In the genomic region with DNA sequence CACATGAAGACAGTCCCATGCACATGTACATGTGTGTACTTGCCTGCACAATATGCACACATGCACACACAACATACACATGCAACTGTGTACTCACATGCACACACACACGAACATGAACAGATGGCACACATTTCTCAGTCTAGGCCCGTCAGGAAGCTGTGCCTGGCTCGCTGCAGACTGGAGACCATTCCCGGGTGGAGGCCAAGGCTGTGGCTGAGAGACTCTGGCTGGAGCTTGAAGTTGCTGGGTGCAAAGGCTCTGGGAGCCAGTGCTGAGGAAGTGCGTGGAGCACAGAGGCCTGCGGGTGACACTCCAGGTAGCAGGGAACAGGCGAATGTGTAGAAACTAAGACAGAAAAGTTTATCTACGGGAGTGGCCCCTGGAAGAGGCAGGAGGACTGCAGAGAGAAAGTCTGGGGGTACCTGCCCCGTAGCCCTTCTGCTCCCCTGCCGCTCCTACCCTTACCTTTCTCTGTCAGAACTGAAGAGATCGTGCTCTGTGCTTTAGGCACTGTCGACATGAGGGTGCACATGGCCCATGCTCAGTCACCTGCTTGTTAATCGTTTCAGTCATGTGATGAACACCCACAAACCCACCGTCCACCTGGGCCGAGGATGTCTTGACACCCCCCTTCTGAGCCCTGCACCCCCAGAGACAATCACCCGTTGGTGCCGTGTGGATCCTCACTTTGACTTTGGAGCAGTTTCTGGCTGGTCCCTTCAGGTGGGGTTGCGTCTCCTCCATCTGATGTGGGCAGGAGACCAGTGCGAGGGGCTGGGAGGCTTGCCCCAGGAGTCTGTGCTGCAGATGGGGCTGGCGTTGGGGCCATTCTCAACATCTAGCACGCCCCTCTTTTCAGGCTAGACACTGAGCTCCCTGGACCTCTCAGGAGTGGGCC, we compare ENCODE assay signal across 12 cellular contexts.
"Had no signal": no experiment of that assay in that cellular context is flagged by ENCODE, and none has a peak within 500 bp of the region (broad histone marks: within the 10 kb centered on the region; RNA-seq: fewer than 3 reads in every experiment).

No MANE protein-coding gene starts in this region.

- H3K36me3 ChIP-seq: pancreas, transverse colon had no signal

- H3K4me1 Mint-ChIP-seq: stimulated activated memory B cell treated with anti-CD40 and anti-IgM and Interleukin-4, amounts not matched to agents 10 μg/mL and 1 μg/mL and 100 μg/mL, for 72 hours had no signal

- H3K27me3 ChIP-seq: pancreas, transverse colon had no signal

- H3K36me3 Mint-ChIP-seq: activated CD4-positive, alpha-beta memory T cell treated with anti-CD3 and anti-CD28 coated beads for 36 hours; immature natural killer cell; stimulated activated memory B cell treated with anti-CD40 and anti-IgM and Interleukin-4, amounts not matched to agents 10 μg/mL and 1 μg/mL and 100 μg/mL, for 72 hours had no signal

- H3K9me3 ChIP-seq: pancreas, transverse colon had no signal

- H3K9me3 Mint-ChIP-seq: activated CD4-positive, alpha-beta memory T cell treated with anti-CD3 and anti-CD28 coated beads for 36 hours; immature natural killer cell; stimulated activated memory B cell treated with anti-CD40 and anti-IgM and Interleukin-4, amounts not matched to agents 10 μg/mL and 1 μg/mL and 100 μg/mL, for 72 hours had no signal

- H3K27ac ChIP-seq: pancreas, transverse colon had no signal

- H3K4me1 ChIP-seq: pancreas, transverse colon had no signal

- H3K4me3 ChIP-seq: pancreas, transverse colon had no signal

- FAIRE-seq: pancreas had no signal

- ATAC-seq: pancreas; SK-N-SH treated with all-trans-retinoic acid at 6 μM for 48 hours; stimulated activated memory B cell treated with anti-CD40 and anti-IgM and Interleukin-4, amounts not matched to agents 10 μg/mL and 1 μg/mL and 100 μg/mL, for 72 hours had no signal

- H3K27ac Mint-ChIP-seq: activated CD4-positive, alpha-beta memory T cell treated with anti-CD3 and anti-CD28 coated beads for 36 hours; immature natural killer cell; stimulated activated memory B cell treated with anti-CD40 and anti-IgM and Interleukin-4, amounts not matched to agents 10 μg/mL and 1 μg/mL and 100 μg/mL, for 72 hours had no signal

- DNase-seq: activated CD4-positive, CD25-positive, alpha-beta regulatory T cell treated with anti-CD3 and anti-CD28 coated beads, Interleukin-2, amount 50 U/mL, for 72 hours; effector memory CD4-positive, alpha-beta T cell; foreskin melanocyte; immature natural killer cell; pancreas; SHP77 treated with DMSO at 0.1 percent for 48 hours; T-helper 1 cell; T1000; transverse colon had no signal

- H3K4me3 Mint-ChIP-seq: activated CD4-positive, alpha-beta memory T cell treated with anti-CD3 and anti-CD28 coated beads for 36 hours; immature natural killer cell; stimulated activated memory B cell treated with anti-CD40 and anti-IgM and Interleukin-4, amounts not matched to agents 10 μg/mL and 1 μg/mL and 100 μg/mL, for 72 hours had no signal
